Comparison of ENCODE assay signal across 19 cellular contexts in the genomic region with DNA sequence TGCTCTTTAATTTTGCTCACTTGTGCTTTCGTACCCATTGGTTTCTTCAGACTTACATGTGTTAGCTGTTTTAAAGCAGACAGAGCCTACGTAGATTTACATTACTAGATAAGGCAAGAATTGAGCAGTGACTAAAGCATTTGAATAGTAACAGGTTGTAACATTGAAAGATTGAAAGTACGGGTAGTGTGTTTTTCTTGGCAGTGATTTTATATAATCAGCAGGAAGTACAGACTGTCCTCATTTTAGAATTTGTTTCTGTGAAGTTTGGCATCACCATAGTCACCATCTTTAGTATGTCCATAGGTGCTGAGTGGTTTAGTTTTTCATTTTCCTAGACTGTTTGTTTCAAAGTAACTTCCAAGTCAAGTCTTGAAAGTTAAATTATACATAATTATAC. TPM values are rescaled to one million over a fixed set of nuclear protein-coding genes. Genes with fewer than 3 reads are reported as not detected.
DNase-seq lines count a peak whose midpoint lies in the region; ATAC-seq, FAIRE-seq and TF ChIP-seq lines count a peak whose summit lies in the region.
"Had no signal": no experiment of that assay in that cellular context is flagged by ENCODE, and none has a peak within 500 bp of the region (broad histone marks: within the 10 kb centered on the region; RNA-seq: fewer than 3 reads in every experiment).

No MANE protein-coding gene starts in this region.

- H3K4me1 Mint-ChIP-seq in astrocyte (ENCODE audit: low read depth, unreplicated experiment) = no peaks in the 10 kb centered on the region
- no peaks in the 10 kb centered on the region for H3K4me1 Mint-ChIP-seq in stimulated activated naive CD8-positive, alpha-beta T cell treated with anti-CD3 and anti-CD28 coated beads, Interleukin-15, amount 100 ng/mL, for 72 hours

- no peak overlapping the region for H2AFZ ChIP-seq in astrocyte (ENCODE audit: low read depth, low read length)

- no peak overlapping the region for H3K9ac ChIP-seq in astrocyte (ENCODE audit: low read length)
- no peak overlapping the region for H3K9ac ChIP-seq in subcutaneous abdominal adipose tissue (ENCODE audit: low read length in 5 of 5)

- H3K4me2 ChIP-seq in astrocyte (ENCODE audit: low read length) = no peak overlapping the region

- H3K36me3 Mint-ChIP-seq in astrocyte (ENCODE audit: low read depth, unreplicated experiment) = peaks cover 18% of the 10 kb centered on the region

- H3K27ac Mint-ChIP-seq in astrocyte (ENCODE audit: unreplicated experiment) = no peak overlapping the region
- no peak overlapping the region for H3K27ac Mint-ChIP-seq in stimulated activated naive CD8-positive, alpha-beta T cell treated with anti-CD3 and anti-CD28 coated beads, Interleukin-15, amount 100 ng/mL, for 72 hours
- H3K27ac Mint-ChIP-seq: T-helper 2 cell treated with Interferon-gamma antibody and Interleukin-4, amounts not matched to agents 5 μg/mL and 100 μg/mL, for 36 hours had no signal

- H4K20me1 ChIP-seq in astrocyte (ENCODE audit: insufficient read depth, low read length) = peaks cover 12% of the 10 kb centered on the region

- no peaks in the 10 kb centered on the region for H3K27me3 Mint-ChIP-seq in astrocyte (ENCODE audit: low read depth, unreplicated experiment)
- no peaks in the 10 kb centered on the region for H3K27me3 Mint-ChIP-seq in stimulated activated naive CD8-positive, alpha-beta T cell treated with anti-CD3 and anti-CD28 coated beads, Interleukin-15, amount 100 ng/mL, for 72 hours
- H3K27me3 Mint-ChIP-seq: effector memory CD8-positive, alpha-beta T cell; progenitor cell of endocrine pancreas had no signal

- H3K36me3 ChIP-seq in astrocyte (ENCODE audit: insufficient read depth, low read length) = peaks cover 84% of the 10 kb centered on the region
- peaks cover 98% of the 10 kb centered on the region for H3K36me3 ChIP-seq in lower lobe of right lung
- H3K36me3 ChIP-seq in subcutaneous abdominal adipose tissue (ENCODE audit: control insufficient read depth in 5 of 5, insufficient read depth in 5 of 5, low read length in 5 of 5) = peaks cover 66 to 87% (median 70%) of the 10 kb centered on the region in 5 donors

- intact Hi-C loops in lower lobe of right lung (cut with DNase I) = no loop called here

- ATAC-seq in lower lobe of right lung = no peak
- no peak for ATAC-seq in stimulated activated naive CD8-positive, alpha-beta T cell treated with anti-CD3 and anti-CD28 coated beads, Interleukin-15, amount 100 ng/mL, for 72 hours
- ATAC-seq: activated CD4-positive, CD25-positive, alpha-beta regulatory T cell treated with anti-CD3 and anti-CD28 coated beads, Interleukin-2, amount 50 U/mL, for 24 hours; effector memory CD8-positive, alpha-beta T cell had no signal

- FAIRE-seq in astrocyte (lab: Jason Lieb, UNC) = no peak
- FAIRE-seq: GM19239, islet of Langerhans had no signal

- no peak overlapping the region for H3K27ac ChIP-seq in astrocyte (ENCODE audit: low read depth, low read length)
- peak overlapping the region; percentile 5 for H3K27ac ChIP-seq in lower lobe of right lung
- peak overlapping the region; percentile 12 for H3K27ac ChIP-seq in subcutaneous abdominal adipose tissue (ENCODE audit: low read depth, low read length)

- H3K79me2 ChIP-seq in astrocyte (ENCODE audit: insufficient read depth, low read length) = peaks cover 16% of the 10 kb centered on the region

- H3K9me3 Mint-ChIP-seq in astrocyte (ENCODE audit: unreplicated experiment) = no peaks in the 10 kb centered on the region
- H3K9me3 Mint-ChIP-seq in stimulated activated naive CD8-positive, alpha-beta T cell treated with anti-CD3 and anti-CD28 coated beads, Interleukin-15, amount 100 ng/mL, for 72 hours = no peaks in the 10 kb centered on the region
- H3K9me3 Mint-ChIP-seq: effector memory CD8-positive, alpha-beta T cell; T-helper 2 cell treated with Interferon-gamma antibody and Interleukin-4, amounts not matched to agents 5 μg/mL and 100 μg/mL, for 36 hours had no signal

- H3K4me3 ChIP-seq in astrocyte (ENCODE audit: insufficient read depth, low read depth, low read length) (no peak overlapping the region), fibroblast of pulmonary artery (replicated peaks; ENCODE audit: low read depth, low read length) (no peak overlapping the region), lower lobe of right lung (no peak overlapping the region), subcutaneous abdominal adipose tissue (ENCODE audit: low read depth in 1 of 5, low read length in 5 of 5) (no peak overlapping the region)

- H3K4me3 Mint-ChIP-seq in astrocyte (ENCODE audit: unreplicated experiment) = no peak overlapping the region
- no peak overlapping the region for H3K4me3 Mint-ChIP-seq in stimulated activated naive CD8-positive, alpha-beta T cell treated with anti-CD3 and anti-CD28 coated beads, Interleukin-15, amount 100 ng/mL, for 72 hours
- H3K4me3 Mint-ChIP-seq: effector memory CD8-positive, alpha-beta T cell; T-helper 2 cell treated with Interferon-gamma antibody and Interleukin-4, amounts not matched to agents 5 μg/mL and 100 μg/mL, for 36 hours had no signal

- TF ChIP-seq CTCF in astrocyte (IDR thresholded peaks at IDR 0.05; ENCODE audit: insufficient read depth, low read depth, low read length) (no peak), fibroblast of pulmonary artery (IDR thresholded peaks at IDR 0.05; ENCODE audit: low read length, missing control alignments) (no peak), lower lobe of right lung (IDR thresholded peaks at IDR 0.05) (no peak)

- H3K9me3 ChIP-seq in astrocyte (ENCODE audit: insufficient read depth, low read depth, low read length) (no peaks in the 10 kb centered on the region), lower lobe of right lung (no peaks in the 10 kb centered on the region), subcutaneous abdominal adipose tissue (ENCODE audit: control insufficient read depth in 5 of 5, low read length in 5 of 5) (no peaks in the 10 kb centered on the region)

- H3K4me1 ChIP-seq in astrocyte (ENCODE audit: insufficient read depth, low read length) = no peaks in the 10 kb centered on the region
- H3K4me1 ChIP-seq in lower lobe of right lung = peaks cover 6% of the 10 kb centered on the region
- H3K4me1 ChIP-seq in subcutaneous abdominal adipose tissue (ENCODE audit: control insufficient read depth in 5 of 5, insufficient read depth in 5 of 5, low read length in 5 of 5) = peaks cover 0 to 26% (median 10%) of the 10 kb centered on the region in 5 donors

- H3K27me3 ChIP-seq in astrocyte (ENCODE audit: insufficient read depth, low read length) (no peaks in the 10 kb centered on the region), lower lobe of right lung (ENCODE audit: low read depth) (no peaks in the 10 kb centered on the region), subcutaneous abdominal adipose tissue (ENCODE audit: control insufficient read depth in 5 of 5, insufficient read depth in 4 of 5, low read length in 5 of 5) (no peaks in the 10 kb centered on the region)

- DNase-seq in astrocyte (ENCODE audit: low read depth) (peak; percentile 39), fibroblast of pulmonary artery (ENCODE audit: low read depth) (peak; percentile 90), lower lobe of right lung (no peak), foreskin melanocyte (no peak), GM19240 (ENCODE audit: insufficient read length, low spot score) (no peak)
- no peak for DNase-seq in stimulated activated naive CD8-positive, alpha-beta T cell treated with anti-CD3 and anti-CD28 coated beads, Interleukin-15, amount 100 ng/mL, for 72 hours
- DNase-seq: activated CD8-positive, alpha-beta memory T cell treated with anti-CD3 and anti-CD28 coated beads, Interleukin-2, amount 50 U/mL, for 4 hours; activated naive CD4-positive, alpha-beta T cell; C1 segment of cervical spinal cord; effector memory CD8-positive, alpha-beta T cell; KG1; NCI-H1436 treated with DMSO at 0.1 percent for 48 hours; SHP77 treated with DMSO at 0.1 percent for 48 hours had no signal

RNA-seq across cellular contexts. Expression of gene RTRAF, which starts 14.0 kb away (rescaled TPM):
- total RNA-seq in astrocyte = 213 and 224 TPM in 2 replicates
- 124 TPM for total RNA-seq in lower lobe of right lung

Comparison
In these comparisons a context has a peak if more than half of its experiments do, and no peak if none do; other contexts are left out.
1. DNase-seq: peak in astrocyte (single experiment) and fibroblast of pulmonary artery (single experiment); none in lower lobe of right lung (single experiment), foreskin melanocyte (single experiment), stimulated activated naive CD8-positive, alpha-beta T cell treated with anti-CD3 and anti-CD28 coated beads, Interleukin-15, amount 100 ng/mL, for 72 hours (0 of 2) and GM19240 (single experiment).